Comparison of ENCODE assay signal across 8 cellular contexts in the genomic region with DNA sequence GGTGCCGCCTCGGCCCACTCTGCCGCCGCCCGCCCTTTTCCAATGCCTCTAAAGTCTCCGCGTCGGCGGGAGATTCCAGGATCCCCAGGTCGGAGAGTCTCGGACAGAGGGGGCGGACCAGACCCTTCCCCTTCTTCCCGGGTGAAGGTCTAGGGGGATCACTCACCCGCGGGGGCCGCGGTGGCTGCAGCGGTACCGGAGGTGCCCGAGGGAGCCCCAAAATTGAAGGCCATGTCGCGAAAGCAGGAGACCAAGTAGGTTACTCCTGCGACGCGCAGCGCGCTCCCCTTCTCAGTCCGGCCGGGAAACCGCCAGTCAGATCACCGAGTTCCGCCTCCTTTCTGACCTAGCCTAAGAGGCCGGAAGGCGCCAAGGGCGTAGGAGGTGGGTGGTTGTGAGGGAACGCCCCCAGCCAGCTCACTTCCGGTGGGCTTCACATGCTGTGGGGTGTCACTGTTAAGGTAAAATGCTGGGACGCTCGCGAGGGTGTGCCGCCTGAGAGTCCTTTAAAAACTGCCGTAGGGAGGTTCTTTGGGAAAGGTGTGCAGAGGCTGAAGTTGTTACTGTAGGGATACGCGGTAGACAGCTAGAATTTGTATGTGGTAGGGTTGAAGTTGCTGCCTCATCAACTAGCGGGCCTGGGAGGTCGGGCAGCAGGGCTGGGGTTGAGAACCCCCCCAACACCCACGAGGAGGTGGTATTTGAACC. TPM values are rescaled to one million over a fixed set of nuclear protein-coding genes. Genes with fewer than 3 reads are reported as not detected.
DNase-seq lines count a peak whose midpoint lies in the region; ATAC-seq, FAIRE-seq and TF ChIP-seq lines count a peak whose summit lies in the region.

A gene with protein sequence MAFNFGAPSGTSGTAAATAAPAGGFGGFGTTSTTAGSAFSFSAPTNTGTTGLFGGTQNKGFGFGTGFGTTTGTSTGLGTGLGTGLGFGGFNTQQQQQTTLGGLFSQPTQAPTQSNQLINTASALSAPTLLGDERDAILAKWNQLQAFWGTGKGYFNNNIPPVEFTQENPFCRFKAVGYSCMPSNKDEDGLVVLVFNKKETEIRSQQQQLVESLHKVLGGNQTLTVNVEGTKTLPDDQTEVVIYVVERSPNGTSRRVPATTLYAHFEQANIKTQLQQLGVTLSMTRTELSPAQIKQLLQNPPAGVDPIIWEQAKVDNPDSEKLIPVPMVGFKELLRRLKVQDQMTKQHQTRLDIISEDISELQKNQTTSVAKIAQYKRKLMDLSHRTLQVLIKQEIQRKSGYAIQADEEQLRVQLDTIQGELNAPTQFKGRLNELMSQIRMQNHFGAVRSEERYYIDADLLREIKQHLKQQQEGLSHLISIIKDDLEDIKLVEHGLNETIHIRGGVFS (minus strand): TSS at position 256 of the 708 bp plus-strand sequence. CDS start 23 bp downstream, at position 233.

- ATAC-seq in HG03432 (IDR thresholded peaks at IDR 0.05; ENCODE audit: unreplicated experiment), result peak; percentile 99

- peak; percentile 71 for FAIRE-seq in keratinocyte (lab: Jason Lieb, UNC)

- TF ChIP-seq POLR2A in GM19099 (IDR thresholded peaks at IDR 0.05; ENCODE audit: extremely low read depth, insufficient read length, low read depth), result peak; percentile 86

- dilution Hi-C loops in keratinocyte (cut with MboI; ENCODE audit: extremely low pct_ligation_motif_present, low sequenced_read_pairs), result no loop called here

- peaks cover 0 to 3% of the 10 kb centered on the region in 2 experiments for H3K36me3 ChIP-seq in keratinocyte (ENCODE audit: control insufficient read depth in 2 of 2, extremely low read depth in 1 of 2, insufficient read depth in 2 of 2, low read length in 2 of 2)

- no peaks in the 10 kb centered on the region for H3K9me1 ChIP-seq in keratinocyte (ENCODE audit: control insufficient read depth, extremely low read depth, insufficient read depth, low read length)

- no peaks in the 10 kb centered on the region for H3K27me3 ChIP-seq in keratinocyte (ENCODE audit: control insufficient read depth, extremely low read depth, insufficient read depth, low read length)

- H3K4me3 ChIP-seq in keratinocyte (ENCODE audit: control insufficient read depth in 2 of 3, extremely low read depth in 1 of 3, insufficient read depth in 2 of 3, low read depth in 1 of 3, low read length in 3 of 3), result peak within 1 kb of the TSS; percentile 97 to 100 (median 99)

- H3K9ac ChIP-seq in keratinocyte (ENCODE audit: control insufficient read depth, extremely low read depth, insufficient read depth, low read length), result peak within 1 kb of the TSS; percentile 95

- peaks cover 9% of the 10 kb centered on the region for H4K20me1 ChIP-seq in keratinocyte (ENCODE audit: control insufficient read depth, extremely low read depth, insufficient read depth, low read length)

- H3K79me2 ChIP-seq in keratinocyte (ENCODE audit: control insufficient read depth, insufficient read depth, low read length), result peaks cover 51% of the 10 kb centered on the region

- H3K4me1 ChIP-seq in keratinocyte (ENCODE audit: control insufficient read depth, extremely low read depth, insufficient read depth, low read length), result peaks cover 22% of the 10 kb centered on the region

- H2AFZ ChIP-seq in keratinocyte (ENCODE audit: control insufficient read depth, low read length), result peak within 1 kb of the TSS; percentile 99

- H3K27ac ChIP-seq in keratinocyte (ENCODE audit: control insufficient read depth, insufficient read depth, low read length), result peak within 1 kb of the TSS; percentile 90

- H3K9me3 ChIP-seq in keratinocyte (ENCODE audit: control insufficient read depth, low read depth, low read length), result no peaks in the 10 kb centered on the region

- no peak for TF ChIP-seq CTCF in keratinocyte (optimal IDR thresholded peaks at IDR 0.05 in 1 of 3, IDR thresholded peaks at IDR 0.05 in 1 of 3, conservative IDR thresholded peaks at IDR 0.05 in 1 of 3; ENCODE audit: extremely low read depth in 1 of 3, insufficient read depth in 2 of 3, low read length in 3 of 3)

- DNase-seq in AG20443 (ENCODE audit: low spot score), result peak; percentile 97
- DNase-seq in NCI-H510A (lab: John Stamatoyannopoulos, UW), result peak; percentile 80
- DNase-seq in activated CD4-positive, alpha-beta T cell treated with anti-CD3 and anti-CD28 coated beads for 1 hour, result peak; percentile 92
- DNase-seq in cerebellum (ENCODE audit: low spot score), result peak; percentile 95
- DNase-seq in keratinocyte (ENCODE audit: low read depth, low spot score), result peak; percentile 40
- peak; percentile 86 to 93 for DNase-seq in stimulated activated CD4-positive, alpha-beta T cell treated with anti-CD3 and anti-CD28 coated beads, Interleukin-15, amount 100 ng/mL, for 1 hour (ENCODE audit: low read depth in 1 of 2, low spot score in 1 of 2)

- H3K4me2 ChIP-seq in keratinocyte (ENCODE audit: control insufficient read depth, extremely low read depth, insufficient read depth, low read depth, low read length), result peak within 1 kb of the TSS; percentile 99

RNA-seq across cellular contexts. Expression of the gene that starts here (rescaled TPM):
- total RNA-seq in cerebellum, result 78.5 TPM
- polyA plus RNA-seq in keratinocyte, result 28.1 to 59.2 TPM (median 33.8 TPM) in 3 replicates
- 33.2 TPM for polyA plus RNA-seq in keratinocyte (2011; ENCODE audit: low read depth)
- polyA plus RNA-seq in keratinocyte (2011; cell fraction: cytosol; rRNA removed), result 13.8 and 31.2 TPM in 2 replicates
- 25.4 and 35.0 TPM in 2 replicates for polyA plus RNA-seq in keratinocyte (2011; cell fraction: nucleus; rRNA removed)
- polyA plus RNA-seq in keratinocyte (2012; ENCODE audit: low replicate concordance), result 23.8 and 25.5 TPM in 2 replicates
- polyA minus RNA-seq in keratinocyte, result 16.9 to 82.4 TPM (median 52.2 TPM) in 3 replicates
- polyA minus RNA-seq in keratinocyte (2011; cell fraction: cytosol; rRNA and poly(A)+ RNA removed), result 28.6 TPM
- polyA minus RNA-seq in keratinocyte (2011; cell fraction: nucleus; rRNA and poly(A)+ RNA removed), result 14.5 and 30.8 TPM in 2 replicates

Comparison
In these comparisons a context has a peak if more than half of its experiments do, and no peak if none do; other contexts are left out.
1. Peak in every context shown above with its lines: DNase-seq, ATAC-seq, H3K4me3 ChIP-seq and H3K27ac ChIP-seq.
2. DNase-seq: peak in every context shown above with its lines; median percentile 97 in AG20443; 95 in cerebellum; 92 in activated CD4-positive, alpha-beta T cell treated with anti-CD3 and anti-CD28 coated beads for 1 hour; 90 in stimulated activated CD4-positive, alpha-beta T cell treated with anti-CD3 and anti-CD28 coated beads, Interleukin-15, amount 100 ng/mL, for 1 hour; 80 in NCI-H510A; 40 in keratinocyte.